Comparison of ENCODE assay signal across 1 cellular context in the genomic region with DNA sequence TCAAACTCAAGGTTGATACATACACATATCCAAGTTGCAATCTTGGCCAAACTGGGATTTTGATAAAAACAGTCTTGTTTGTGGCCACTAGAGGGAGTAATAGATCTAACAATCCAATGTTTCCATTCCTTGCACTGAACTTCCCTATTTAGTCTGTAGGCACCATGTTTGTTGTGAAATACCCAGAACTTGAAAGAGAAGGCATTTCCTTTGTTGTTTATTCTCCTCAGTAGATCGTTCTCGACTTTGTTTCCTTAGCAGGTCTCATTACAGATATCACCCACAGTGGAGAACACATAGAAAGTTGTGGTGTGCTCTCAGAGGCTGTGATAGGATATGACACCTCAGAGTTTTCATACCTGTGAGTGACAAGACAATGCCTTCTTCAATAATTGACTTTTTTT.
TF ChIP-seq lines count a peak whose summit lies in the region.

No MANE protein-coding gene starts in this region.

TF ChIP-seq in HepG2, 621 proteins besides CTCF, POLR2A, EP300 and RAD21 (continued from another document and continues in another):
- TF ChIP-seq ZFP91 (CRISPR knock-in tag; IDR thresholded peaks at IDR 0.05; ENCODE audit: borderline replicate concordance) (no peak), NFYB (CRISPR knock-in tag; IDR thresholded peaks at IDR 0.05) (no peak), BRCA1 (CRISPR knock-in tag; IDR thresholded peaks at IDR 0.05) (no peak), SMYD3 (CRISPR knock-in tag; IDR thresholded peaks at IDR 0.05) (no peak), ZNF777 (CRISPR knock-in tag; IDR thresholded peaks at IDR 0.05) (no peak), KLF16 (CRISPR knock-in tag; IDR thresholded peaks at IDR 0.05) (peak in 1 of 2 experiments; percentile 34; a peak in 1 of 4 replicates), ZNF460 (CRISPR knock-in tag; IDR thresholded peaks at IDR 0.05; ENCODE audit: borderline replicate concordance) (no peak), HMG20B (CRISPR knock-in tag; conservative IDR thresholded peaks at IDR 0.05) (no peak), ZNF503 (CRISPR knock-in tag; IDR thresholded peaks at IDR 0.05) (no peak), ZIK1 (CRISPR knock-in tag; IDR thresholded peaks at IDR 0.05; ENCODE audit: borderline replicate concordance, low read depth) (no peak), NONO (IDR thresholded peaks at IDR 0.05) (no peak), NONO (CRISPR knock-in tag; conservative IDR thresholded peaks at IDR 0.05) (no peak; the same call in 1 of the 2 replicates), TBX2 (CRISPR knock-in tag; IDR thresholded peaks at IDR 0.05; ENCODE audit: borderline replicate concordance) (no peak), ZNF234 (CRISPR knock-in tag; conservative IDR thresholded peaks at IDR 0.05) (no peak), KAT8 (CRISPR knock-in tag; IDR thresholded peaks at IDR 0.05) (0 out of 2 replicates have a peak, but pooled peaks have one; percentile 41), TCF12 (IDR thresholded peaks at IDR 0.05) (no peak), TCF12 (CRISPR knock-in tag; IDR thresholded peaks at IDR 0.05) (no peak), REST (IDR thresholded peaks at IDR 0.05; ENCODE audit: borderline replicate concordance in 1 of 2, low read depth in 1 of 2, low read length in 2 of 2) (no peak), SSRP1 (CRISPR knock-in tag; IDR thresholded peaks at IDR 0.05) (0 out of 2 replicates have a peak, but pooled peaks have one; percentile 35), CENPBD1 (CRISPR knock-in tag; IDR thresholded peaks at IDR 0.05; ENCODE audit: borderline replicate concordance, low read depth) (no peak)
- TF ChIP-seq, protein P1, sequence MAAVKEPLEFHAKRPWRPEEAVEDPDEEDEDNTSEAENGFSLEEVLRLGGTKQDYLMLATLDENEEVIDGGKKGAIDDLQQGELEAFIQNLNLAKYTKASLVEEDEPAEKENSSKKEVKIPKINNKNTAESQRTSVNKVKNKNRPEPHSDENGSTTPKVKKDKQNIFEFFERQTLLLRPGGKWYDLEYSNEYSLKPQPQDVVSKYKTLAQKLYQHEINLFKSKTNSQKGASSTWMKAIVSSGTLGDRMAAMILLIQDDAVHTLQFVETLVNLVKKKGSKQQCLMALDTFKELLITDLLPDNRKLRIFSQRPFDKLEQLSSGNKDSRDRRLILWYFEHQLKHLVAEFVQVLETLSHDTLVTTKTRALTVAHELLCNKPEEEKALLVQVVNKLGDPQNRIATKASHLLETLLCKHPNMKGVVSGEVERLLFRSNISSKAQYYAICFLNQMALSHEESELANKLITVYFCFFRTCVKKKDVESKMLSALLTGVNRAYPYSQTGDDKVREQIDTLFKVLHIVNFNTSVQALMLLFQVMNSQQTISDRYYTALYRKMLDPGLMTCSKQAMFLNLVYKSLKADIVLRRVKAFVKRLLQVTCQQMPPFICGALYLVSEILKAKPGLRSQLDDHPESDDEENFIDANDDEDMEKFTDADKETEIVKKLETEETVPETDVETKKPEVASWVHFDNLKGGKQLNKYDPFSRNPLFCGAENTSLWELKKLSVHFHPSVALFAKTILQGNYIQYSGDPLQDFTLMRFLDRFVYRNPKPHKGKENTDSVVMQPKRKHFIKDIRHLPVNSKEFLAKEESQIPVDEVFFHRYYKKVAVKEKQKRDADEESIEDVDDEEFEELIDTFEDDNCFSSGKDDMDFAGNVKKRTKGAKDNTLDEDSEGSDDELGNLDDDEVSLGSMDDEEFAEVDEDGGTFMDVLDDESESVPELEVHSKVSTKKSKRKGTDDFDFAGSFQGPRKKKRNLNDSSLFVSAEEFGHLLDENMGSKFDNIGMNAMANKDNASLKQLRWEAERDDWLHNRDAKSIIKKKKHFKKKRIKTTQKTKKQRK (IDR thresholded peaks at IDR 0.05; ENCODE audit: low read length), result no peak
- TF ChIP-seq, protein P2, sequence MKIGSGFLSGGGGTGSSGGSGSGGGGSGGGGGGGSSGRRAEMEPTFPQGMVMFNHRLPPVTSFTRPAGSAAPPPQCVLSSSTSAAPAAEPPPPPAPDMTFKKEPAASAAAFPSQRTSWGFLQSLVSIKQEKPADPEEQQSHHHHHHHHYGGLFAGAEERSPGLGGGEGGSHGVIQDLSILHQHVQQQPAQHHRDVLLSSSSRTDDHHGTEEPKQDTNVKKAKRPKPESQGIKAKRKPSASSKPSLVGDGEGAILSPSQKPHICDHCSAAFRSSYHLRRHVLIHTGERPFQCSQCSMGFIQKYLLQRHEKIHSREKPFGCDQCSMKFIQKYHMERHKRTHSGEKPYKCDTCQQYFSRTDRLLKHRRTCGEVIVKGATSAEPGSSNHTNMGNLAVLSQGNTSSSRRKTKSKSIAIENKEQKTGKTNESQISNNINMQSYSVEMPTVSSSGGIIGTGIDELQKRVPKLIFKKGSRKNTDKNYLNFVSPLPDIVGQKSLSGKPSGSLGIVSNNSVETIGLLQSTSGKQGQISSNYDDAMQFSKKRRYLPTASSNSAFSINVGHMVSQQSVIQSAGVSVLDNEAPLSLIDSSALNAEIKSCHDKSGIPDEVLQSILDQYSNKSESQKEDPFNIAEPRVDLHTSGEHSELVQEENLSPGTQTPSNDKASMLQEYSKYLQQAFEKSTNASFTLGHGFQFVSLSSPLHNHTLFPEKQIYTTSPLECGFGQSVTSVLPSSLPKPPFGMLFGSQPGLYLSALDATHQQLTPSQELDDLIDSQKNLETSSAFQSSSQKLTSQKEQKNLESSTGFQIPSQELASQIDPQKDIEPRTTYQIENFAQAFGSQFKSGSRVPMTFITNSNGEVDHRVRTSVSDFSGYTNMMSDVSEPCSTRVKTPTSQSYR (CRISPR knock-in tag; IDR thresholded peaks at IDR 0.05; ENCODE audit: borderline replicate concordance), result no peak
- TF ChIP-seq, protein P3, sequence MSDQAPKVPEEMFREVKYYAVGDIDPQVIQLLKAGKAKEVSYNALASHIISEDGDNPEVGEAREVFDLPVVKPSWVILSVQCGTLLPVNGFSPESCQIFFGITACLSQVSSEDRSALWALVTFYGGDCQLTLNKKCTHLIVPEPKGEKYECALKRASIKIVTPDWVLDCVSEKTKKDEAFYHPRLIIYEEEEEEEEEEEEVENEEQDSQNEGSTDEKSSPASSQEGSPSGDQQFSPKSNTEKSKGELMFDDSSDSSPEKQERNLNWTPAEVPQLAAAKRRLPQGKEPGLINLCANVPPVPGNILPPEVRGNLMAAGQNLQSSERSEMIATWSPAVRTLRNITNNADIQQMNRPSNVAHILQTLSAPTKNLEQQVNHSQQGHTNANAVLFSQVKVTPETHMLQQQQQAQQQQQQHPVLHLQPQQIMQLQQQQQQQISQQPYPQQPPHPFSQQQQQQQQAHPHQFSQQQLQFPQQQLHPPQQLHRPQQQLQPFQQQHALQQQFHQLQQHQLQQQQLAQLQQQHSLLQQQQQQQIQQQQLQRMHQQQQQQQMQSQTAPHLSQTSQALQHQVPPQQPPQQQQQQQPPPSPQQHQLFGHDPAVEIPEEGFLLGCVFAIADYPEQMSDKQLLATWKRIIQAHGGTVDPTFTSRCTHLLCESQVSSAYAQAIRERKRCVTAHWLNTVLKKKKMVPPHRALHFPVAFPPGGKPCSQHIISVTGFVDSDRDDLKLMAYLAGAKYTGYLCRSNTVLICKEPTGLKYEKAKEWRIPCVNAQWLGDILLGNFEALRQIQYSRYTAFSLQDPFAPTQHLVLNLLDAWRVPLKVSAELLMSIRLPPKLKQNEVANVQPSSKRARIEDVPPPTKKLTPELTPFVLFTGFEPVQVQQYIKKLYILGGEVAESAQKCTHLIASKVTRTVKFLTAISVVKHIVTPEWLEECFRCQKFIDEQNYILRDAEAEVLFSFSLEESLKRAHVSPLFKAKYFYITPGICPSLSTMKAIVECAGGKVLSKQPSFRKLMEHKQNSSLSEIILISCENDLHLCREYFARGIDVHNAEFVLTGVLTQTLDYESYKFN (CRISPR knock-in tag; conservative IDR thresholded peaks at IDR 0.05), result peak; percentile 18; the same call in 1 of the 2 replicates
